10 cellular contexts compared by ENCODE assay signal in genomic region chr11:61609970-61610347, GRCh38. TPM values are rescaled to one million over a fixed set of nuclear protein-coding genes. Genes with fewer than 3 reads are reported as not detected.
DNase-seq lines count a peak whose midpoint lies in the region; ATAC-seq and TF ChIP-seq lines count a peak whose summit lies in the region.
"Had no signal": no experiment of that assay in that cellular context is flagged by ENCODE, and none has a peak within 500 bp of the region (broad histone marks: within the 10 kb centered on the region; RNA-seq: fewer than 3 reads in every experiment).

No MANE protein-coding gene starts in this region.

- H3K36me3 ChIP-seq in endodermal cell (ENCODE audit: control insufficient read depth, insufficient read depth, low read length) = no peaks in the 10 kb centered on the region
- H3K36me3 ChIP-seq in prostate gland = no peaks in the 10 kb centered on the region
- H3K36me3 ChIP-seq in effector memory CD4-positive, alpha-beta T cell (ENCODE audit: control insufficient read depth, insufficient read depth, low read length) = no peaks in the 10 kb centered on the region

- peaks cover 5% of the 10 kb centered on the region for H3K9me3 Mint-ChIP-seq in endodermal cell
- H3K9me3 Mint-ChIP-seq: T-helper 1 cell treated with Interleukin-12 subunit alpha and Interleukin-12 subunit beta and Interleukin-4 antibody, amounts not matched to agents 30 μg/mL and 1 μg/mL, for 36 hours had no signal

- no peak for TF ChIP-seq POLR2A in prostate gland (IDR thresholded peaks at IDR 0.05)

- H3K27ac Mint-ChIP-seq in endodermal cell = no peak overlapping the region
- H3K27ac Mint-ChIP-seq: T-helper 1 cell treated with Interleukin-12 subunit alpha and Interleukin-12 subunit beta and Interleukin-4 antibody, amounts not matched to agents 30 μg/mL and 1 μg/mL, for 36 hours had no signal

- no peaks in the 10 kb centered on the region for H3K9me3 ChIP-seq in endodermal cell (ENCODE audit: control insufficient read depth, low read length)
- H3K9me3 ChIP-seq in prostate gland = no peaks in the 10 kb centered on the region
- H3K9me3 ChIP-seq in effector memory CD4-positive, alpha-beta T cell (ENCODE audit: control insufficient read depth, low read length) = no peaks in the 10 kb centered on the region

- no peaks in the 10 kb centered on the region for H3K36me3 Mint-ChIP-seq in endodermal cell (ENCODE audit: low read depth)

- 35 to 58% methylated on average over 3 to 6 of the region's 6 CpGs for WGBS in endodermal cell (ENCODE audit: insufficient coverage in 1 of 2, insufficient read length in 1 of 2), 2 experiments
- 16% methylated on average over 6 of the region's 6 CpGs for WGBS in prostate gland

- H3K4me3 ChIP-seq in GM12875 (ENCODE audit: low read depth, low read length) (no peak overlapping the region), endodermal cell (ENCODE audit: low read length) (no peak overlapping the region), prostate gland (no peak overlapping the region)
- no peak overlapping the region for H3K4me3 ChIP-seq in effector memory CD4-positive, alpha-beta T cell (ENCODE audit: insufficient read depth, low read depth, low read length, poor library complexity, severe bottlenecking)

- H3K27ac ChIP-seq in endodermal cell (ENCODE audit: low read depth, low read length) (no peak overlapping the region), prostate gland (peak overlapping the region; percentile 89 to 98)
- H3K27ac ChIP-seq in effector memory CD4-positive, alpha-beta T cell (ENCODE audit: insufficient read depth, low read length, poor library complexity, severe bottlenecking) = no peak overlapping the region

- intact Hi-C loops in prostate gland (cut with DNase I) = no loop called here

- TF ChIP-seq CTCF in GM12875 (IDR thresholded peaks at IDR 0.05; ENCODE audit: borderline replicate concordance, insufficient read depth, low read depth, low read length) (0 out of 2 replicates have a peak, but pooled peaks have one; percentile 3), endodermal cell (conservative IDR thresholded peaks at IDR 0.05) (peak; percentile 74), prostate gland (IDR thresholded peaks at IDR 0.05) (peak in 2 of 4 experiments; percentile 12 to 28), GM20000 (IDR thresholded peaks at IDR 0.05; ENCODE audit: extremely low read depth, missing control alignments) (no peak)

- DNase-seq in NCI-H345 treated with DMSO at 0.1 percent for 48 hours (lab: John Stamatoyannopoulos, UW; ENCODE audit: unreplicated experiment) (peak; percentile 25), endodermal cell (peak; percentile 88), prostate gland (ENCODE audit: low spot score) (no peak), GM20000 (ENCODE audit: low spot score) (no peak)
- no peak for DNase-seq in effector memory CD4-positive, alpha-beta T cell
- DNase-seq: stimulated activated CD4-positive, alpha-beta T cell treated with anti-CD3 and anti-CD28 coated beads, Interleukin-15, amount 100 ng/mL, for 24 hours had no signal

- H3K4me3 Mint-ChIP-seq in endodermal cell = no peak overlapping the region
- H3K4me3 Mint-ChIP-seq: T-helper 1 cell treated with Interleukin-12 subunit alpha and Interleukin-12 subunit beta and Interleukin-4 antibody, amounts not matched to agents 30 μg/mL and 1 μg/mL, for 36 hours had no signal

- H3K27me3 ChIP-seq in endodermal cell (ENCODE audit: control insufficient read depth, insufficient read depth, low read length, poor library complexity, severe bottlenecking) (no peaks in the 10 kb centered on the region), prostate gland (replicated peaks; ENCODE audit: insufficient read depth) (no peaks in the 10 kb centered on the region)
- H3K27me3 ChIP-seq in effector memory CD4-positive, alpha-beta T cell (replicated peaks; ENCODE audit: control insufficient read depth, insufficient read depth, low read length, poor library complexity, severe bottlenecking) = no peaks in the 10 kb centered on the region

- peaks cover 18% of the 10 kb centered on the region for H3K4me1 Mint-ChIP-seq in endodermal cell

- peaks cover 5% of the 10 kb centered on the region for H3K4me1 ChIP-seq in endodermal cell (ENCODE audit: control insufficient read depth, insufficient read depth, low read length)
- peaks cover 22% of the 10 kb centered on the region for H3K4me1 ChIP-seq in prostate gland (replicated peaks)
- H3K4me1 ChIP-seq in effector memory CD4-positive, alpha-beta T cell (ENCODE audit: control insufficient read depth, insufficient read depth, low read length, poor library complexity, severe bottlenecking) = no peaks in the 10 kb centered on the region

- peaks cover 8% of the 10 kb centered on the region for H3K27me3 Mint-ChIP-seq in endodermal cell (ENCODE audit: insufficient read depth)

- H3K9ac ChIP-seq in endodermal cell (ENCODE audit: extremely low read depth, low read length, poor library complexity, severe bottlenecking) = no peak overlapping the region

- ATAC-seq in HG03432 (IDR thresholded peaks at IDR 0.05; ENCODE audit: unreplicated experiment) (no peak), HG03565 (IDR thresholded peaks at IDR 0.05; ENCODE audit: unreplicated experiment) (no peak)

RNA-seq across cellular contexts. Expression of gene SYT7, which starts 29.1 kb away (rescaled TPM):
- 1 to 10 TPM; 2.0 to 3.4 TPM for total RNA-seq in endodermal cell
- 4.0 TPM for polyA plus RNA-seq in endodermal cell (2013, experiment 1 of 2)
- polyA plus RNA-seq in endodermal cell (2013, experiment 2 of 2) = 3.2 TPM
- 100 to 1,000 TPM; 114 to 199 TPM for total RNA-seq in prostate gland

Comparison
In these comparisons a context has a peak if more than half of its experiments do, and no peak if none do; other contexts are left out.
1. DNase-seq: peak in NCI-H345 treated with DMSO at 0.1 percent for 48 hours (single experiment) and endodermal cell (single experiment); none in prostate gland (single experiment), effector memory CD4-positive, alpha-beta T cell (0 of 3) and GM20000 (single experiment).
2. H3K27ac ChIP-seq: peak in prostate gland (2 of 2); none in endodermal cell (single experiment) and effector memory CD4-positive, alpha-beta T cell (single experiment).
3. RNA of gene SYT7, which starts 29.1 kb away (total RNA-seq): 114 to 199 TPM in prostate gland; 2.0 to 3.4 TPM in endodermal cell; every median in the first group is over 10 times any median in the second.